ENCODE assay signal across 8 cellular contexts in the genomic region with DNA sequence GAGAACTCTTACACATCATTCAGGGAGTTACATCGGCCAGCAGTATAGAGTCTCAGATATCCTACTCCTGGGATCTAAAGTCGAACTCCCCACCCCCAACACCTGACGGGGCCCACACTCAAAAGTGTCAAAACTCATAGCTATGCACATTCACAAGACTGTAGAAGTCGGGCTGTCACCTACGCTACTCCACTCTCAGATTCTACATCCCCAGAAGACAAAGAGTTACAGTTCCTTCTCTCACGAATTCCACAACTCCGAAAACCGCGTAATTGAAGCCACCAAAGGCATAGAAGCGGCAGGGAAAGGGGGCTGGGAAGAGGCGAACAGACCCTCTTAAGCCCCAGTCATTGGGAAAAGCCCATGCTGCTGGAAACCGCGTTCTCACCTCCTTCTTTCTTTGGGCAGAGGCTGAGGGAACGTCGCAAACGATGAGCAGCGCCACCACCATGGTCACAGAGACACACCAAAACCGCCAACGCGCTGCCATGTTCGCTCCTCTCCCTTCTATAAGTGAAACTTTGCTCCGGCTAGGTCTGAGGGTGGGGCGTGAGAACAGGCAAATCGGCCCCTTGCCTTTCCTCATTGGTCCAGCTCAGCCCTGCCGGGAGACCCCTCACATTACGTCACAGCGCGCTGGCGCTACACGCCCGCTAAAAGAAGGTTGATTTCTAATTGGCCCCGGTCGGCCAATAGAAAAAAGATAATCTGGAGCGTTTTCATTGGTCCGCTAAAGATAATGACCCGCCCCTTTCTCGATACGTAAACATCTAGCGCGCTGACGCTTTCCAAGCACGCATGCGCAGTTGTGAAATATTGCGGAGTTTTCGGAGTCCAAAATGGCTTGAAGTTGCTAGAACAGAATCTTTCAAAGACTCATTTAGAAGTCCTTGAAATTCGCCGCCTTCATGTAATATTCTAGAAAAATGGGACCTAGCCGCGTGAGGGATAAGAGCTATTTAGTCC. TPM values are rescaled to one million over a fixed set of nuclear protein-coding genes. Genes with fewer than 3 reads are reported as not detected.
A peak's percentile ranks its signal among the peaks of the same experiment; 100 is the strongest.
DNase-seq lines count a peak whose midpoint lies in the region; ATAC-seq and TF ChIP-seq lines count a peak whose summit lies in the region.

Gene MAGT1, minus strand, starts transcription at position 515 of the 966 bp plus-strand sequence. Its CDS starts 25 bp downstream, at position 490.

- H2AFZ ChIP-seq in SK-N-SH (ENCODE audit: low read depth), result peak within 1 kb of the TSS; percentile 96

- CTCF ChIA-PET in SK-N-SH (lab: Yijun Ruan, JAX), result interaction anchor here (0.8 to 0.9 kb wide), 3 partner anchors 15 to 16 kb away, joined by 3 read pairs; partner anchors contain the start of gene ATP7A

- peak; percentile 91 for DNase-seq in GM04504 (ENCODE audit: low read depth)
- DNase-seq in NCI-H1048 (lab: John Stamatoyannopoulos, UW), result peak; percentile 82
- peak; percentile 86 for DNase-seq in SK-N-SH
- peak; percentile 89 for DNase-seq in activated naive CD4-positive, alpha-beta T cell treated with anti-CD3 and anti-CD28 coated beads, Interleukin-2, amount 50 U/mL, for 16 hours
- DNase-seq in germinal center (ENCODE audit: low spot score), result peak; percentile 84
- DNase-seq in non-pigmented ciliary epithelial cell (ENCODE audit: low read depth), result peak; percentile 85
- peak; percentile 97 for DNase-seq in superior temporal gyrus (ENCODE audit: extremely low spot score)

- no peak for TF ChIP-seq EP300 in SK-N-SH (IDR thresholded peaks at IDR 0.05; ENCODE audit: borderline replicate concordance in 1 of 2, low read depth in 1 of 2, low read length in 1 of 2)

- no peaks in the 10 kb centered on the region; a peak in 1 of 4 replicates for H3K4me1 ChIP-seq in SK-N-SH (ENCODE audit: control insufficient read depth in 1 of 2, insufficient read depth in 2 of 2, low read depth in 1 of 2, low read length in 1 of 2)

- H4K20me1 ChIP-seq in SK-N-SH (ENCODE audit: insufficient read depth), result no peaks in the 10 kb centered on the region

- H3K27ac ChIP-seq in SK-N-SH (ENCODE audit: low read depth in 2 of 2, low read length in 1 of 2), result peak within 1 kb of the TSS; percentile 82 to 97

- peak within 1 kb of the TSS; percentile 95 for H3K9ac ChIP-seq in SK-N-SH

- WGBS in SK-N-SH (ENCODE audit: low lambda C conversion rate), result 2% methylated on average over 46 of the region's 49 CpGs

- POLR2A ChIA-PET in SK-N-SH (lab: Yijun Ruan, JAX), result no interaction called here

- H3K27me3 ChIP-seq in SK-N-SH (ENCODE audit: insufficient read depth), result no peaks in the 10 kb centered on the region

- no peak for TF ChIP-seq RAD21 in SK-N-SH (IDR thresholded peaks at IDR 0.05; ENCODE audit: low read length)

- no peaks in the 10 kb centered on the region for H3K9me2 ChIP-seq in SK-N-SH

- H3K4me2 ChIP-seq in SK-N-SH, result peak within 1 kb of the TSS; percentile 83

- ATAC-seq in HG02571 (IDR thresholded peaks at IDR 0.05; ENCODE audit: unreplicated experiment), result peak; percentile 95

- H3K36me3 ChIP-seq in SK-N-SH (replicated peaks in 1 of 2; ENCODE audit: control insufficient read depth in 1 of 2, insufficient read depth in 2 of 2, low read length in 1 of 2), result no peaks in the 10 kb centered on the region

- no peak; the same call in 1 of the 2 replicates for TF ChIP-seq CTCF in SK-N-SH (IDR thresholded peaks at IDR 0.05)

- H3K9me3 ChIP-seq in SK-N-SH, result no peaks in the 10 kb centered on the region

- H3K79me2 ChIP-seq in SK-N-SH (ENCODE audit: insufficient read depth), result peaks cover 54% of the 10 kb centered on the region

- H3K4me3 ChIP-seq in SK-N-SH (ENCODE audit: low read depth in 2 of 2, low read length in 1 of 2), result peak within 1 kb of the TSS; percentile 71 to 86

- H3F3A ChIP-seq in SK-N-SH (replicated peaks; ENCODE audit: insufficient read depth), result peaks cover 26% of the 10 kb centered on the region

TF ChIP-seq in SK-N-SH, 30 proteins besides CTCF, POLR2A, EP300 and RAD21:
- TF ChIP-seq NFIC (IDR thresholded peaks at IDR 0.05; ENCODE audit: borderline replicate concordance), result no peak
- peak; percentile 64 for TF ChIP-seq MXI1 (IDR thresholded peaks at IDR 0.05; ENCODE audit: low read depth, low read length)
- TF ChIP-seq, protein P1, sequence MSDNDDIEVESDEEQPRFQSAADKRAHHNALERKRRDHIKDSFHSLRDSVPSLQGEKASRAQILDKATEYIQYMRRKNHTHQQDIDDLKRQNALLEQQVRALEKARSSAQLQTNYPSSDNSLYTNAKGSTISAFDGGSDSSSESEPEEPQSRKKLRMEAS (IDR thresholded peaks at IDR 0.05; ENCODE audit: low read depth), result no peak
- peak; percentile 94 for TF ChIP-seq RFX5 (IDR thresholded peaks at IDR 0.05; ENCODE audit: low read length)
- TF ChIP-seq ELF1 (IDR thresholded peaks at IDR 0.05), result no peak
- no peak for TF ChIP-seq USF2 (IDR thresholded peaks at IDR 0.05; ENCODE audit: borderline replicate concordance, low read depth, low read length)
- TF ChIP-seq NRF1 (IDR thresholded peaks at IDR 0.05; ENCODE audit: low read depth, low read length), result peak; percentile 43; the same call in 1 of the 2 replicates
- TF ChIP-seq IRF3 (IDR thresholded peaks at IDR 0.05; ENCODE audit: low read depth, low read length), result peak; percentile 56; the same call in 1 of the 2 replicates
- peak; percentile 57 for TF ChIP-seq CHD2 (IDR thresholded peaks at IDR 0.05; ENCODE audit: low read length, partially characterized antibody)
- peak; percentile 28 for TF ChIP-seq RCOR1 (IDR thresholded peaks at IDR 0.05; ENCODE audit: low read length)
- TF ChIP-seq SMC3 (IDR thresholded peaks at IDR 0.05; ENCODE audit: low read depth, low read length), result 0 out of 2 replicates have a peak, but pooled peaks have one; percentile 9
- TF ChIP-seq, protein P2, sequence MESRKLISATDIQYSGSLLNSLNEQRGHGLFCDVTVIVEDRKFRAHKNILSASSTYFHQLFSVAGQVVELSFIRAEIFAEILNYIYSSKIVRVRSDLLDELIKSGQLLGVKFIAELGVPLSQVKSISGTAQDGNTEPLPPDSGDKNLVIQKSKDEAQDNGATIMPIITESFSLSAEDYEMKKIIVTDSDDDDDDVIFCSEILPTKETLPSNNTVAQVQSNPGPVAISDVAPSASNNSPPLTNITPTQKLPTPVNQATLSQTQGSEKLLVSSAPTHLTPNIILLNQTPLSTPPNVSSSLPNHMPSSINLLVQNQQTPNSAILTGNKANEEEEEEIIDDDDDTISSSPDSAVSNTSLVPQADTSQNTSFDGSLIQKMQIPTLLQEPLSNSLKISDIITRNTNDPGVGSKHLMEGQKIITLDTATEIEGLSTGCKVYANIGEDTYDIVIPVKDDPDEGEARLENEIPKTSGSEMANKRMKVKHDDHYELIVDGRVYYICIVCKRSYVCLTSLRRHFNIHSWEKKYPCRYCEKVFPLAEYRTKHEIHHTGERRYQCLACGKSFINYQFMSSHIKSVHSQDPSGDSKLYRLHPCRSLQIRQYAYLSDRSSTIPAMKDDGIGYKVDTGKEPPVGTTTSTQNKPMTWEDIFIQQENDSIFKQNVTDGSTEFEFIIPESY (IDR thresholded peaks at IDR 0.05; ENCODE audit: borderline replicate concordance, low read depth), result peak; percentile 20; the same call in 1 of the 2 replicates
- peak; percentile 15; the same call in 1 of the 2 replicates for TF ChIP-seq YY1 (IDR thresholded peaks at IDR 0.05; ENCODE audit: low read depth)
- TF ChIP-seq POLR2AphosphoS5 (IDR thresholded peaks at IDR 0.05; ENCODE audit: low read depth, low read length), result peak; percentile 84
- TF ChIP-seq PBX3 (IDR thresholded peaks at IDR 0.05), result peak; percentile 3; the same call in 1 of the 2 replicates
- TF ChIP-seq TAF1 (IDR thresholded peaks at IDR 0.05; ENCODE audit: borderline replicate concordance, low read depth, low read length), result peak; percentile 67

RNA-seq across cellular contexts. Expression of gene MAGT1, which starts in this region (rescaled TPM):
- 24.1 and 33.4 TPM in 2 replicates for polyA plus RNA-seq in SK-N-SH (2012; rRNA removed)
- 29.0 and 30.1 TPM in 2 replicates for polyA plus RNA-seq in SK-N-SH (2012; cell fraction: cytosol; rRNA removed)
- polyA plus RNA-seq in SK-N-SH (2012; cell fraction: nucleus; rRNA removed), result 19.0 and 23.6 TPM in 2 replicates

Comparison
In these comparisons a context has a peak if more than half of its experiments do, and no peak if none do; other contexts are left out.
1. Peak in every context shown above with its lines: DNase-seq, ATAC-seq, H3K4me3 ChIP-seq and H3K27ac ChIP-seq.